In genomic region chr1:153293480-153293775, GRCh38 we compare ENCODE assay signal across 19 cellular contexts. TPM values are rescaled to one million over a fixed set of nuclear protein-coding genes. Genes with fewer than 3 reads are reported as not detected.
DNase-seq lines count a peak whose midpoint lies in the region; ATAC-seq and TF ChIP-seq lines count a peak whose summit lies in the region.
"Had no signal": no experiment of that assay in that cellular context is flagged by ENCODE, and none has a peak within 500 bp of the region (broad histone marks: within the 10 kb centered on the region; RNA-seq: fewer than 3 reads in every experiment).

No MANE protein-coding gene starts in this region.

- H3K9me3 ChIP-seq in CD4-positive, CD25-positive, alpha-beta regulatory T cell (ENCODE audit: control insufficient read depth in 2 of 2, low read length in 2 of 2) = no peaks in the 10 kb centered on the region
- H3K9me3 ChIP-seq in Loucy (ENCODE audit: insufficient read depth, low read depth, low read length) = no peaks in the 10 kb centered on the region

- H3K4me1 ChIP-seq in CD4-positive, CD25-positive, alpha-beta regulatory T cell (ENCODE audit: control insufficient read depth, insufficient read depth, low read length, poor library complexity, severe bottlenecking) = peaks cover 11% of the 10 kb centered on the region
- peaks cover 61% of the 10 kb centered on the region for H3K4me1 ChIP-seq in Loucy (ENCODE audit: insufficient read depth, low read length, poor library complexity, severe bottlenecking)

- peaks cover 0 to 30% (median 11%) of the 10 kb centered on the region in 4 donors for H3K4me1 Mint-ChIP-seq in CD4-positive, CD25-positive, alpha-beta regulatory T cell
- H3K4me1 Mint-ChIP-seq in naive B cell = peaks cover 51 to 78% (median 65%) of the 10 kb centered on the region in 3 donors
- H3K4me1 Mint-ChIP-seq in activated CD4-positive, alpha-beta T cell treated with anti-CD3 and anti-CD28 coated beads, Interleukin-2, amount 10 ng/mL, durations not matched to agents 24 days and 14 days = peaks cover 8% of the 10 kb centered on the region
- no peaks in the 10 kb centered on the region for H3K4me1 Mint-ChIP-seq in HFFc6 (ENCODE audit: low read depth)

- DNase-seq in CD4-positive, CD25-positive, alpha-beta regulatory T cell = no peak
- DNase-seq in epithelial cell of esophagus (ENCODE audit: low read depth) (peak; percentile 82), naive B cell (no peak), HFFc6 (no peak), G401 (ENCODE audit: low spot score) (no peak)
- no peak for DNase-seq in activated CD4-positive, CD25-positive, alpha-beta regulatory T cell treated with anti-CD3 and anti-CD28 coated beads, Interleukin-2, amount 50 U/mL, for 72 hours
- DNase-seq in activated CD4-positive, alpha-beta T cell treated with anti-CD3 and anti-CD28 coated beads, Interleukin-2, amount 10 ng/mL, durations not matched to agents 24 days and 14 days = no peak
- DNase-seq: DMS 273 treated with DMSO at 0.1 percent for 48 hours, NCI-H1105, NCI-H510A, NCI-H774, RPMI8226, SHP77 treated with DMSO at 0.1 percent for 48 hours had no signal

- no peaks in the 10 kb centered on the region for H3K9me3 Mint-ChIP-seq in CD4-positive, CD25-positive, alpha-beta regulatory T cell
- H3K9me3 Mint-ChIP-seq in naive B cell (peaks cover 0 to 2% (median 0%) of the 10 kb centered on the region in 7 donors), HFFc6 (no peaks in the 10 kb centered on the region)
- H3K9me3 Mint-ChIP-seq in activated CD4-positive, alpha-beta T cell treated with anti-CD3 and anti-CD28 coated beads, Interleukin-2, amount 10 ng/mL, durations not matched to agents 24 days and 14 days = no peaks in the 10 kb centered on the region

- H3K27me3 Mint-ChIP-seq in CD4-positive, CD25-positive, alpha-beta regulatory T cell = no peaks in the 10 kb centered on the region
- peaks cover 0 to 7% (median 4%) of the 10 kb centered on the region in 3 donors for H3K27me3 Mint-ChIP-seq in naive B cell
- H3K27me3 Mint-ChIP-seq in activated CD4-positive, alpha-beta T cell treated with anti-CD3 and anti-CD28 coated beads, Interleukin-2, amount 10 ng/mL, durations not matched to agents 24 days and 14 days = peaks cover 4% of the 10 kb centered on the region
- H3K27me3 Mint-ChIP-seq in HFFc6 (ENCODE audit: insufficient read depth) = peaks cover 14% of the 10 kb centered on the region

- H3K27me3 ChIP-seq in CD4-positive, CD25-positive, alpha-beta regulatory T cell (ENCODE audit: control insufficient read depth, insufficient read depth, low read length) = no peaks in the 10 kb centered on the region
- no peaks in the 10 kb centered on the region for H3K27me3 ChIP-seq in Loucy (ENCODE audit: insufficient read depth, low read length, poor library complexity, severe bottlenecking)

- H3K4me2 ChIP-seq in Loucy (ENCODE audit: low read depth, low read length, poor library complexity, severe bottlenecking) = peak overlapping the region; percentile 57

- no peak for ATAC-seq in CD4-positive, CD25-positive, alpha-beta regulatory T cell (ENCODE audit: low read depth in 2 of 2)
- ATAC-seq in naive B cell (ENCODE audit: low read depth in 2 of 2) = no peak
- ATAC-seq: SK-N-SH treated with all-trans-retinoic acid at 6 μM for 48 hours had no signal

- TF ChIP-seq CTCF in Loucy (conservative IDR thresholded peaks at IDR 0.05; ENCODE audit: low read length) (no peak), epithelial cell of esophagus (IDR thresholded peaks at IDR 0.05; ENCODE audit: insufficient read depth, low read depth, low read length, missing control alignments) (no peak), HFFc6 (IDR thresholded peaks at IDR 0.05) (no peak)

- H3K4me3 ChIP-seq in CD4-positive, CD25-positive, alpha-beta regulatory T cell (ENCODE audit: low read depth, low read length) = peak overlapping the region; percentile 19
- H3K4me3 ChIP-seq in Loucy (ENCODE audit: low read length, poor library complexity, severe bottlenecking) = peak overlapping the region; percentile 25
- no peak overlapping the region for H3K4me3 ChIP-seq in epithelial cell of esophagus (ENCODE audit: low read length)

- H3K36me3 ChIP-seq in CD4-positive, CD25-positive, alpha-beta regulatory T cell (ENCODE audit: control insufficient read depth, insufficient read depth, low read length) = no peaks in the 10 kb centered on the region
- no peaks in the 10 kb centered on the region for H3K36me3 ChIP-seq in Loucy (ENCODE audit: insufficient read depth, low read length)

- no peaks in the 10 kb centered on the region for H3K36me3 Mint-ChIP-seq in CD4-positive, CD25-positive, alpha-beta regulatory T cell
- H3K36me3 Mint-ChIP-seq in naive B cell = no peaks in the 10 kb centered on the region
- H3K36me3 Mint-ChIP-seq in activated CD4-positive, alpha-beta T cell treated with anti-CD3 and anti-CD28 coated beads, Interleukin-2, amount 10 ng/mL, durations not matched to agents 24 days and 14 days (ENCODE audit: low read depth) = no peaks in the 10 kb centered on the region
- no peaks in the 10 kb centered on the region for H3K36me3 Mint-ChIP-seq in HFFc6 (ENCODE audit: low read depth)

- peak overlapping the region in 1 of 3 donors; percentile 76 for H3K27ac Mint-ChIP-seq in CD4-positive, CD25-positive, alpha-beta regulatory T cell
- H3K27ac Mint-ChIP-seq in naive B cell = peak overlapping the region in 4 of 6 donors; percentile 48 to 92 (median 74)
- no peak overlapping the region for H3K27ac Mint-ChIP-seq in activated CD4-positive, alpha-beta T cell treated with anti-CD3 and anti-CD28 coated beads, Interleukin-2, amount 10 ng/mL, durations not matched to agents 24 days and 14 days
- H3K27ac Mint-ChIP-seq in HFFc6 = no peak overlapping the region
- H3K27ac Mint-ChIP-seq: H9 had no signal

- H4K20me1 ChIP-seq in Loucy (ENCODE audit: insufficient read depth, low read length, poor library complexity, severe bottlenecking) = no peaks in the 10 kb centered on the region

- peak overlapping the region in 1 of 4 donors; percentile 22 for H3K4me3 Mint-ChIP-seq in CD4-positive, CD25-positive, alpha-beta regulatory T cell
- peak overlapping the region in 6 of 8 donors; percentile 37 to 88 (median 73) for H3K4me3 Mint-ChIP-seq in naive B cell
- H3K4me3 Mint-ChIP-seq in activated CD4-positive, alpha-beta T cell treated with anti-CD3 and anti-CD28 coated beads, Interleukin-2, amount 10 ng/mL, durations not matched to agents 24 days and 14 days = no peak overlapping the region
- no peak overlapping the region for H3K4me3 Mint-ChIP-seq in HFFc6
- H3K4me3 Mint-ChIP-seq: H9 had no signal

- intact Hi-C loops in activated CD4-positive, alpha-beta T cell treated with anti-CD3 and anti-CD28 coated beads, Interleukin-2, amount 10 ng/mL, durations not matched to agents 24 days and 14 days (cut with micrococcal nuclease) = no loop called here

- peak overlapping the region; percentile 53 for H3K9ac ChIP-seq in Loucy (ENCODE audit: low read depth, low read length, poor library complexity, severe bottlenecking)

- no peaks in the 10 kb centered on the region for H3K9me2 ChIP-seq in Loucy (replicated peaks; ENCODE audit: low read depth, low read length)

- in situ Hi-C loops in G401 (cut with HindIII; ENCODE audit: low sequenced_read_pairs) = no loop called here

- no peak overlapping the region for H3K27ac ChIP-seq in CD4-positive, CD25-positive, alpha-beta regulatory T cell (ENCODE audit: insufficient read depth, low read length, poor library complexity, severe bottlenecking)
- H3K27ac ChIP-seq: C4-2B had no signal

- no peaks in the 10 kb centered on the region for H3F3A ChIP-seq in Loucy (ENCODE audit: low read depth)

- H3K79me2 ChIP-seq in Loucy (ENCODE audit: insufficient read depth, low read length) = no peaks in the 10 kb centered on the region

- H2AFZ ChIP-seq in Loucy (ENCODE audit: low read length) = peak overlapping the region; percentile 22

RNA-seq across cellular contexts. Expression of gene PGLYRP3, which starts 19.3 kb away (rescaled TPM):
- not detected for total RNA-seq in CD4-positive, CD25-positive, alpha-beta regulatory T cell
- polyA plus RNA-seq in CD4-positive, CD25-positive, alpha-beta regulatory T cell = not detected
- polyA plus RNA-seq in naive B cell (ENCODE audit: low read depth in 6 of 6) = not detected
- not detected in 2 replicates for total RNA-seq in activated CD4-positive, alpha-beta T cell treated with anti-CD3 and anti-CD28 coated beads, Interleukin-2, amount 10 ng/mL, durations not matched to agents 24 days and 14 days
- total RNA-seq in HFFc6 (2021; fragmentation: NEBNext Ultra II Directional; extraction: Animal tissue kit (Norgen Biotek cat#: 25700)) = not detected
- not detected in 2 replicates for total RNA-seq in G401 (2014; rRNA removed; shearing (Covaris generic))
- total RNA-seq: A673, H9 had no signal
- polyA plus RNA-seq: IgD-negative memory B cell had no signal

RNA-seq across cellular contexts. Expression of gene LORICRIN, which starts 33.9 kb away (rescaled TPM):
- not detected for total RNA-seq in CD4-positive, CD25-positive, alpha-beta regulatory T cell
- polyA plus RNA-seq in CD4-positive, CD25-positive, alpha-beta regulatory T cell = not detected
- not detected for polyA plus RNA-seq in naive B cell (ENCODE audit: low read depth in 6 of 6)
- total RNA-seq in activated CD4-positive, alpha-beta T cell treated with anti-CD3 and anti-CD28 coated beads, Interleukin-2, amount 10 ng/mL, durations not matched to agents 24 days and 14 days = not detected in 2 replicates
- not detected for total RNA-seq in HFFc6 (2021; fragmentation: NEBNext Ultra II Directional; extraction: Animal tissue kit (Norgen Biotek cat#: 25700))
- not detected in 2 replicates for total RNA-seq in G401 (2014; rRNA removed; shearing (Covaris generic))
- total RNA-seq: A673, H9 had no signal
- polyA plus RNA-seq: IgD-negative memory B cell had no signal

RNA-seq across cellular contexts. Expression of gene PGLYRP4, which starts 55.2 kb away (rescaled TPM):
- total RNA-seq in CD4-positive, CD25-positive, alpha-beta regulatory T cell = 0.20 TPM
- under 1 TPM in 2 of 4 donors, not detected in 2; 0.08 to 0.22 TPM for polyA plus RNA-seq in CD4-positive, CD25-positive, alpha-beta regulatory T cell
- polyA plus RNA-seq in naive B cell (ENCODE audit: low read depth in 6 of 6) = not detected
- not detected in 2 replicates for total RNA-seq in activated CD4-positive, alpha-beta T cell treated with anti-CD3 and anti-CD28 coated beads, Interleukin-2, amount 10 ng/mL, durations not matched to agents 24 days and 14 days
- not detected for total RNA-seq in HFFc6 (2021; fragmentation: NEBNext Ultra II Directional; extraction: Animal tissue kit (Norgen Biotek cat#: 25700))
- not detected in 2 replicates for total RNA-seq in G401 (2014; rRNA removed; shearing (Covaris generic))
- total RNA-seq: A673, H9 had no signal
- polyA plus RNA-seq: IgD-negative memory B cell had no signal

Comparison
In these comparisons a context has a peak if more than half of its experiments do, and no peak if none do; other contexts are left out.
1. H3K27ac Mint-ChIP-seq: peak in naive B cell (4 of 6); none in activated CD4-positive, alpha-beta T cell treated with anti-CD3 and anti-CD28 coated beads, Interleukin-2, amount 10 ng/mL, durations not matched to agents 24 days and 14 days (single experiment) and HFFc6 (single experiment).
2. H3K4me3 Mint-ChIP-seq: peak in naive B cell (6 of 8); none in activated CD4-positive, alpha-beta T cell treated with anti-CD3 and anti-CD28 coated beads, Interleukin-2, amount 10 ng/mL, durations not matched to agents 24 days and 14 days (single experiment) and HFFc6 (single experiment).